10 cellular contexts compared by ENCODE assay signal in the genomic region with DNA sequence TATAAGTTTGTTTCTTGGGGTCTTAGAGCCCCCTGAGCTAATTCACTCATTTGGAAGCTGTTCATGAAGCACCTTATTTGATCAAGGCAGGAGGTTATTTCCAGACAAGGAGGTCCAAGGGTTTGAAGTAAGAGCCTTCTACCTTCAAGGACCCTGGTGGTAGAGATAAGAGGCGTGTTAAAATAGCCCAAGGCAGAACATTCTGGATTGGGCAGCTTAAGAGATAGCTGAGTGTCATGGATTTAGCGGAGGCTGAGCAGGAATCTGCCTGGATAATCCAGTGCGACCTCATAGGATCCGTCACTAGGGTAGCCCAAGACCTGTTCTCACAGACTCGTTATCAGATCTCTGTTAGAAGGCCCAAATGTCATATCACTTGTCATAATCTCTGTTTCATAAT. TPM values are rescaled to one million over a fixed set of nuclear protein-coding genes. Genes with fewer than 3 reads are reported as not detected.
A peak's percentile ranks its signal among the peaks of the same experiment; 100 is the strongest.
DNase-seq lines count a peak whose midpoint lies in the region; ATAC-seq and TF ChIP-seq lines count a peak whose summit lies in the region.
"Had no signal": no experiment of that assay in that cellular context is flagged by ENCODE, and none has a peak within 500 bp of the region (broad histone marks: within the 10 kb centered on the region; RNA-seq: fewer than 3 reads in every experiment).

No MANE protein-coding gene starts in this region.

- H3K4me1 ChIP-seq in gastroesophageal sphincter = peaks cover 11 to 97% (median 51%) of the 10 kb centered on the region in 3 donors

- H3K27ac ChIP-seq in WERI-Rb-1 = peak overlapping the region; percentile 66
- H3K27ac ChIP-seq in gastroesophageal sphincter = peak overlapping the region; percentile 24 to 99 (median 95)
- H3K27ac ChIP-seq in substantia nigra (ENCODE audit: low read depth, low read length, poor library complexity, severe bottlenecking) = peak overlapping the region; percentile 45

- H3K36me3 ChIP-seq in WERI-Rb-1 (peaks cover 25% of the 10 kb centered on the region), gastroesophageal sphincter (peaks cover 0 to 10% of the 10 kb centered on the region in 2 donors)

- H3K9me3 ChIP-seq in WERI-Rb-1 (ENCODE audit: severe bottlenecking) = no peaks in the 10 kb centered on the region
- no peaks in the 10 kb centered on the region for H3K9me3 ChIP-seq in gastroesophageal sphincter

- TF ChIP-seq CTCF in WERI-Rb-1 (IDR thresholded peaks at IDR 0.05; ENCODE audit: low read depth, low read length) (no peak), gastroesophageal sphincter (IDR thresholded peaks at IDR 0.05) (no peak)

- no peaks in the 10 kb centered on the region for H3K27me3 ChIP-seq in WERI-Rb-1 (ENCODE audit: insufficient read depth, low read depth, severe bottlenecking)
- H3K27me3 ChIP-seq in gastroesophageal sphincter = no peaks in the 10 kb centered on the region

- H3K4me3 ChIP-seq in WERI-Rb-1 (ENCODE audit: low read depth, low read length) (no peak overlapping the region), gastroesophageal sphincter (no peak overlapping the region)

- no peak for TF ChIP-seq POLR2A in gastroesophageal sphincter (IDR thresholded peaks at IDR 0.05)

- ATAC-seq in gastroesophageal sphincter = no peak

- TF ChIP-seq EP300 in gastroesophageal sphincter (IDR thresholded peaks at IDR 0.05) = no peak

- 80 to 85% methylated on average over 5 of the region's 5 CpGs for WGBS in gastroesophageal sphincter (ENCODE audit: low coverage in 1 of 2), 2 donors

- peak; percentile 82 for DNase-seq in ELF-1 (ENCODE audit: low read depth, low spot score)
- DNase-seq in WERI-Rb-1 = peak; percentile 77
- DNase-seq in substantia nigra (lab: John Stamatoyannopoulos, UW) = no peak
- no peak for DNase-seq in stimulated activated CD4-positive, alpha-beta T cell treated with anti-CD3 and anti-CD28 coated beads, Interleukin-12 subunit alpha, Interleukin-12 subunit beta, amount 100 ng/mL, for 4 hours
- no peak for DNase-seq in NCI-H1694 treated with DMSO at 0.1 percent for 48 hours (lab: John Stamatoyannopoulos, UW)
- no peak for DNase-seq in dermis blood vessel endothelial cell
- DNase-seq: DMS53, HCEC 1CT, NCI-H187 had no signal

RNA-seq across cellular contexts. Expression of a gene that starts 28.6 kb away (rescaled TPM):
- total RNA-seq in gastroesophageal sphincter (10 to 100 TPM; 16.1 to 64.1 (median 18.3) TPM), dermis blood vessel endothelial cell (34.1 and 64.7 TPM in 2 replicates)

RNA-seq across cellular contexts. Expression of a gene that starts 29.5 kb away (rescaled TPM):
- total RNA-seq in gastroesophageal sphincter (10 to 100 TPM in 1 of 4 donors, 1 to 10 TPM in 3; 5.3 to 11.4 (median 8.6) TPM), dermis blood vessel endothelial cell (12.8 and 13.8 TPM in 2 replicates)

RNA-seq across cellular contexts. Expression of a gene that starts 30.9 kb away (rescaled TPM):
- total RNA-seq in gastroesophageal sphincter (10 to 100 TPM; 46.1 to 85.8 (median 57.5) TPM), dermis blood vessel endothelial cell (52.8 and 87.3 TPM in 2 replicates)

RNA-seq across cellular contexts. Expression of a gene that starts 52.6 kb away (rescaled TPM):
- total RNA-seq in gastroesophageal sphincter (100 to 1,000 TPM in 1 of 4 donors, 1 to 10 TPM in 1, under 1 TPM in 1, not detected in 1; 0.58 to 222 (median 1.4) TPM), dermis blood vessel endothelial cell (0.14 TPM in 1 of 2 replicates, not detected in the other)

Comparison
In these comparisons a context has a peak if more than half of its experiments do, and no peak if none do; other contexts are left out.
1. DNase-seq: peak in ELF-1 (single experiment) and WERI-Rb-1 (single experiment); none in substantia nigra (0 of 49), stimulated activated CD4-positive, alpha-beta T cell treated with anti-CD3 and anti-CD28 coated beads, Interleukin-12 subunit alpha, Interleukin-12 subunit beta, amount 100 ng/mL, for 4 hours (single experiment), NCI-H1694 treated with DMSO at 0.1 percent for 48 hours (single experiment) and dermis blood vessel endothelial cell (single experiment).
2. H3K27ac ChIP-seq: peak in every context shown above with its lines; median percentile 95 in gastroesophageal sphincter; 66 in WERI-Rb-1; 45 in substantia nigra.